17 cellular contexts compared by ENCODE assay signal in the genomic region with DNA sequence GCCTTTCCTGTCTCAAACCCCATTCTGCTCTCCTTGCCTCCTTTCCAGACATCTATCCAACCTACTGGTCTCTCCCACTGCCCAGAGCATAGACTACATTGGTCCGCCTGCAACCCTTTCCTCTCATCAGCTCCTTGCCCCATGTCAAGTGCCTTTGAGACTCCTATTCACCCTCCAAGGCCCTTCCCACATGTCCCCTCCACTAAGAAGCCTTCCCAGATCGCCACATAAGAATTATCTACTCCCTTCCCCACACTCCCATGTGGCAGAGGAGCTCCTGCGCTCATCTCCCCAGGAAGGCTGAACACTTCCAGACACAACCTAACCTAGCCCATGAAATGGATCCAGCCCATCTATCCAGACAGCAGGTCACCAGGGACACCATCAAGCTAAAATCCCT. TPM values are rescaled to one million over a fixed set of nuclear protein-coding genes. Genes with fewer than 3 reads are reported as not detected.
DNase-seq lines count a peak whose midpoint lies in the region; ATAC-seq and TF ChIP-seq lines count a peak whose summit lies in the region.
"Had no signal": no experiment of that assay in that cellular context is flagged by ENCODE, and none has a peak within 500 bp of the region (broad histone marks: within the 10 kb centered on the region; RNA-seq: fewer than 3 reads in every experiment).

No MANE protein-coding gene starts in this region.

- no peaks in the 10 kb centered on the region for H4K20me1 ChIP-seq in BLaER1
- no peaks in the 10 kb centered on the region for H4K20me1 ChIP-seq in hepatocyte (ENCODE audit: insufficient read depth, poor library complexity, severe bottlenecking)

- H3K9me3 ChIP-seq in BLaER1 (no peaks in the 10 kb centered on the region), Peyer's patch (no peaks in the 10 kb centered on the region), hepatocyte (ENCODE audit: low read depth) (no peaks in the 10 kb centered on the region)
- H3K9me3 ChIP-seq: Caco-2, MG63 had no signal

- DNase-seq in Peyer's patch (peak in 2 of 3 donors; percentile 18 to 33), hepatocyte (ENCODE audit: low spot score) (no peak), sciatic nerve (ENCODE audit: low spot score) (peak; percentile 35), H4 (ENCODE audit: low spot score) (no peak), left lobe of liver (ENCODE audit: low spot score) (no peak)
- DNase-seq in effector CD4-positive, alpha-beta T cell = no peak
- DNase-seq: activated CD8-positive, alpha-beta memory T cell treated with anti-CD3 and anti-CD28 coated beads for 24 hours; amygdala; Caco-2; EL; MG63; NCI-H187 treated with DMSO at 0.1 percent for 48 hours; stimulated activated CD4-positive, alpha-beta T cell treated with anti-CD3 and anti-CD28 coated beads, Interleukin-12 subunit alpha, Interleukin-12 subunit beta, amount 100 ng/mL, for 4 hours had no signal

- H2AFZ ChIP-seq in hepatocyte = no peak overlapping the region

- WGBS in hepatocyte (ENCODE audit: low lambda C conversion rate, missing lambda C conversion rate) = 93% methylated on average over 3 of the region's 3 CpGs

- H3K4me1 ChIP-seq in BLaER1 (peaks cover 51% of the 10 kb centered on the region), Peyer's patch (peaks cover 0 to 49% (median 13%) of the 10 kb centered on the region in 4 donors), hepatocyte (ENCODE audit: insufficient read depth) (peaks cover 36% of the 10 kb centered on the region)

- H3K27me3 ChIP-seq in BLaER1 (no peaks in the 10 kb centered on the region), Peyer's patch (no peaks in the 10 kb centered on the region), hepatocyte (no peaks in the 10 kb centered on the region)
- H3K27me3 ChIP-seq: MG63 had no signal

- H3K4me2 ChIP-seq in BLaER1 = peak overlapping the region; percentile 63
- no peak overlapping the region for H3K4me2 ChIP-seq in hepatocyte

- intact Hi-C loops in sciatic nerve (cut with DNase I) = no loop called here

- H3K79me2 ChIP-seq in hepatocyte = no peaks in the 10 kb centered on the region

- ATAC-seq in sciatic nerve = no peak
- ATAC-seq in HG02678 (IDR thresholded peaks at IDR 0.05; ENCODE audit: unreplicated experiment) = no peak
- ATAC-seq in left lobe of liver = no peak
- ATAC-seq: activated CD4-positive, CD25-positive, alpha-beta regulatory T cell treated with anti-CD3 and anti-CD28 coated beads, Interleukin-2, amount 50 U/mL, for 24 hours had no signal

- H3K9me2 ChIP-seq in hepatocyte (replicated peaks; ENCODE audit: insufficient read depth) = no peaks in the 10 kb centered on the region

- TF ChIP-seq CTCF in Peyer's patch (IDR thresholded peaks at IDR 0.05) (no peak), hepatocyte (IDR thresholded peaks at IDR 0.05; ENCODE audit: poor library complexity) (no peak)

- H3K9ac ChIP-seq in BLaER1 = no peak overlapping the region

- H3K36me3 ChIP-seq in BLaER1 (no peaks in the 10 kb centered on the region), Peyer's patch (no peaks in the 10 kb centered on the region), hepatocyte (replicated peaks; ENCODE audit: insufficient read depth, low read depth) (no peaks in the 10 kb centered on the region)
- H3K36me3 ChIP-seq: MG63 had no signal

- H3K27ac ChIP-seq in BLaER1 = no peak overlapping the region
- peak overlapping the region in 3 of 4 donors; percentile 32 to 76 (median 50) for H3K27ac ChIP-seq in Peyer's patch
- H3K27ac ChIP-seq in hepatocyte = peak overlapping the region; percentile 80

- no peak overlapping the region for H3K4me3 ChIP-seq in BLaER1
- no peak overlapping the region for H3K4me3 ChIP-seq in Peyer's patch
- H3K4me3 ChIP-seq in hepatocyte = no peak overlapping the region
- H3K4me3 ChIP-seq: MG63 had no signal

- no peak for TF ChIP-seq POLR2A in Peyer's patch (IDR thresholded peaks at IDR 0.05)

RNA-seq across cellular contexts. Expression of gene C1QTNF6, which starts 10.3 kb away (rescaled TPM):
- total RNA-seq in Peyer's patch (1 to 10 TPM; 3.9 to 9.4 (median 5.9) TPM), hepatocyte (17.9 and 23.6 TPM in 2 replicates), sciatic nerve (7.8 TPM), left lobe of liver (12.6 TPM)
- polyA plus RNA-seq in hepatocyte = 29.7 and 39.1 TPM in 2 replicates
- total RNA-seq in H4 (2014; rRNA removed; shearing (Covaris generic)) = 4.9 and 6.3 TPM in 2 replicates

RNA-seq across cellular contexts. Expression of gene IL2RB, which starts 28.0 kb away (rescaled TPM):
- total RNA-seq in Peyer's patch = 1 to 10 TPM; 1.5 to 7.0 (median 5.0) TPM
- total RNA-seq in hepatocyte = 0.57 and 1.1 TPM in 2 replicates
- 0.92 and 1.5 TPM in 2 replicates for polyA plus RNA-seq in hepatocyte
- total RNA-seq in sciatic nerve = 3.7 TPM
- 0.08 TPM in 1 of 2 replicates, not detected in the other for total RNA-seq in H4 (2014; rRNA removed; shearing (Covaris generic))
- 1.1 TPM for total RNA-seq in left lobe of liver
- total RNA-seq: Caco-2, NCI-H460 had no signal

RNA-seq across cellular contexts. Expression of gene SSTR3, which starts 34.5 kb away (rescaled TPM):
- total RNA-seq in Peyer's patch = not detected
- total RNA-seq in hepatocyte = 1.3 and 2.8 TPM in 2 replicates
- 0.47 and 0.97 TPM in 2 replicates for polyA plus RNA-seq in hepatocyte
- total RNA-seq in sciatic nerve = not detected
- not detected in 2 replicates for total RNA-seq in H4 (2014; rRNA removed; shearing (Covaris generic))
- not detected for total RNA-seq in left lobe of liver
- total RNA-seq: Caco-2, NCI-H460 had no signal

Comparison
In these comparisons a context has a peak if more than half of its experiments do, and no peak if none do; other contexts are left out.
1. DNase-seq: peak in Peyer's patch (2 of 3) and sciatic nerve (single experiment); none in hepatocyte (single experiment), H4 (single experiment), left lobe of liver (single experiment) and effector CD4-positive, alpha-beta T cell (single experiment).